In the genomic region with DNA sequence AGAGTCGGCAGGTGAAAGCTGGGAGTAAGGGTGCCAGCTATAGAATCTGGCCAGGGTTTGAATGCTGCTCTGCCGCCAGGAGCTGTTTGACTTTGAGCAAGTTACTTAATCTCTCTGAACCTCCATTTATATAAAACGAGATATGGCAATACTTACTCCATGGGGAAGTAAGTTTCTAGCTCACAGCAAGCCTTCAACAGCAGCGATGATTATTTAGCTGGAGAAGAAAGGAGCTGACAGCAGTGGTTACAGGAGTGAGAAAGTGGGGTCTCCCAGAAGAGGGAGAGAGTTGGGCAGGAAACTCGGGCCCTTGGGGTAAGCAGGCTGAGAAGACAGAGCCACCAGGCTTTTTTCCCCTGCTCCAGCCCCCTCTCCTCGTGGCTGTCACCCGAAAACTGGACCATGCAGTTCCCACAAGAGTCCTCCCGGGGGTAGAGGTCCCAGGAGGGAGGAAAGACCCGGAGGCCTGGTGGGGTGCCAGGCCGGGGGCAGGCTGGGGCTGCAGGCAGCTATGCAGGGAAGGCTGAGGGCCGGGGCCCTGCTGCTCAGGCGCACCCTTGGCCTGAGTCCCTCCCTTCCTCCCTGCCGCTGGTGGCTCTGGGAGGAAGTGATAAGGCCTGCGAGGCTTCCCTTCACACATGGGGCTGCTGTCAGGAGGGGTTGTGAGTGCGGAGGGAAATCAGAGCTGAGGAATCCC, we compare ENCODE assay signal across 9 cellular contexts. TPM values are rescaled to one million over a fixed set of nuclear protein-coding genes. Genes with fewer than 3 reads are reported as not detected.
DNase-seq lines count a peak whose midpoint lies in the region; ATAC-seq and TF ChIP-seq lines count a peak whose summit lies in the region.
"Had no signal": no experiment of that assay in that cellular context is flagged by ENCODE, and none has a peak within 500 bp of the region (broad histone marks: within the 10 kb centered on the region; RNA-seq: fewer than 3 reads in every experiment).

No MANE protein-coding gene starts in this region.

- no peaks in the 10 kb centered on the region for H4K20me1 ChIP-seq in Karpas-422 (ENCODE audit: insufficient read depth, low read depth, low read length)

- no peaks in the 10 kb centered on the region for H3K79me2 ChIP-seq in Karpas-422 (ENCODE audit: low read length)

- H3K4me1 Mint-ChIP-seq in effector memory CD8-positive, alpha-beta T cell (ENCODE audit: low read depth in 2 of 2) = peaks cover 10 to 21% of the 10 kb centered on the region in 2 donors
- peaks cover under 1 to 4% (median 3%) of the 10 kb centered on the region in 3 donors for H3K4me1 Mint-ChIP-seq in naive B cell

- peak overlapping the region; percentile 48 for H3K4me2 ChIP-seq in Karpas-422 (ENCODE audit: low read depth, low read length, poor library complexity, severe bottlenecking)

- peaks cover 8% of the 10 kb centered on the region for H3K36me3 Mint-ChIP-seq in effector memory CD8-positive, alpha-beta T cell (ENCODE audit: insufficient read depth)
- peaks cover 12 to 25% of the 10 kb centered on the region in 2 donors for H3K36me3 Mint-ChIP-seq in naive B cell

- ATAC-seq in effector memory CD8-positive, alpha-beta T cell (replicated peaks) = peak; percentile 15
- ATAC-seq in naive B cell (ENCODE audit: low read depth in 2 of 2) = peak; percentile 58 to 59
- ATAC-seq in HG02852 (IDR thresholded peaks at IDR 0.05; ENCODE audit: unreplicated experiment) = no peak
- no peak for ATAC-seq in HG03469 (IDR thresholded peaks at IDR 0.05; ENCODE audit: unreplicated experiment)

- H3K4me3 Mint-ChIP-seq in effector memory CD8-positive, alpha-beta T cell = no peak overlapping the region
- H3K4me3 Mint-ChIP-seq in naive B cell = no peak overlapping the region

- H3K27me3 Mint-ChIP-seq in effector memory CD8-positive, alpha-beta T cell = peaks cover 8 to 28% of the 10 kb centered on the region in 2 donors
- H3K27me3 Mint-ChIP-seq in naive B cell = peaks cover 29 to 58% (median 57%) of the 10 kb centered on the region in 3 donors

- no peaks in the 10 kb centered on the region for H3K27me3 ChIP-seq in BE2C
- no peaks in the 10 kb centered on the region for H3K27me3 ChIP-seq in Karpas-422 (ENCODE audit: low read length)

- H3K9me3 ChIP-seq in BE2C = no peaks in the 10 kb centered on the region
- no peaks in the 10 kb centered on the region for H3K9me3 ChIP-seq in Karpas-422 (ENCODE audit: low read length)

- DNase-seq in BE2C (peak; percentile 58), Karpas-422 (peak; percentile 84), naive B cell (no peak), GM20000 (ENCODE audit: low spot score) (no peak), SW480 (ENCODE audit: low spot score) (no peak)
- DNase-seq in effector memory CD8-positive, alpha-beta T cell = no peak
- DNase-seq: DMS79 treated with DMSO at 0.1 percent for 48 hours had no signal

- H3K27ac Mint-ChIP-seq in effector memory CD8-positive, alpha-beta T cell = no peak overlapping the region
- H3K27ac Mint-ChIP-seq in naive B cell = no peak overlapping the region

- TF ChIP-seq CTCF in BE2C (IDR thresholded peaks at IDR 0.05; ENCODE audit: low read depth, low read length) = no peak
- no peak for TF ChIP-seq CTCF in GM20000 (IDR thresholded peaks at IDR 0.05; ENCODE audit: extremely low read depth, missing control alignments)

- H3K4me3 ChIP-seq in BE2C (ENCODE audit: low read depth, low read length) (no peak overlapping the region), Karpas-422 (ENCODE audit: low read length) (peak overlapping the region; percentile 45; the same call in 1 of the 2 replicates)

- peaks cover 0 to 15% of the 10 kb centered on the region in 2 donors for H3K9me3 Mint-ChIP-seq in effector memory CD8-positive, alpha-beta T cell
- H3K9me3 Mint-ChIP-seq in naive B cell = peaks cover 5 to 20% (median 15%) of the 10 kb centered on the region in 7 donors

- H3K4me1 ChIP-seq in BE2C (peaks cover 9% of the 10 kb centered on the region), Karpas-422 (ENCODE audit: low read length) (peaks cover 14% of the 10 kb centered on the region)

- H2AFZ ChIP-seq in Karpas-422 (ENCODE audit: low read length) = peak overlapping the region; percentile 77

- H3K9me2 ChIP-seq in Karpas-422 (replicated peaks; ENCODE audit: insufficient read depth, low read length) = no peaks in the 10 kb centered on the region

- no peaks in the 10 kb centered on the region for H3K36me3 ChIP-seq in BE2C
- H3K36me3 ChIP-seq in Karpas-422 (ENCODE audit: insufficient read depth, low read length) = no peaks in the 10 kb centered on the region

- H3K9ac ChIP-seq in Karpas-422 (ENCODE audit: low read length) = peak overlapping the region; percentile 66

- peak overlapping the region; percentile 44 for H3K27ac ChIP-seq in Karpas-422 (ENCODE audit: low read length)

RNA-seq across cellular contexts. Expression of a gene that starts 3.5 kb away (rescaled TPM):
- polyA plus RNA-seq in BE2C (2012; ENCODE audit: insufficient read depth, insufficient read length, low read depth) = 19.0 TPM
- 59.8 and 62.5 TPM in 2 replicates for total RNA-seq in Karpas-422 (2014; rRNA removed; shearing (Covaris generic); ENCODE audit: low replicate concordance)
- polyA plus RNA-seq in naive B cell (ENCODE audit: low read depth in 6 of 6) = 1 to 10 TPM in 4 of 6 donors, under 1 TPM in 2; 0.29 to 2.8 (median 1.3) TPM

RNA-seq across cellular contexts. Expression of a gene that starts 16.2 kb away (rescaled TPM):
- polyA plus RNA-seq in BE2C (2012; ENCODE audit: insufficient read depth, insufficient read length, low read depth) = 637 TPM
- total RNA-seq in Karpas-422 (2014; rRNA removed; shearing (Covaris generic); ENCODE audit: low replicate concordance) = 0.11 and 0.22 TPM in 2 replicates
- polyA plus RNA-seq in naive B cell (ENCODE audit: low read depth in 6 of 6) = under 1 TPM in 3 of 6 donors, not detected in 3; 0.17 to 0.29 (median 0.29) TPM

RNA-seq across cellular contexts. Expression of a gene that starts 30.0 kb away (rescaled TPM):
- 41.6 TPM for polyA plus RNA-seq in BE2C (2012; ENCODE audit: insufficient read depth, insufficient read length, low read depth)
- total RNA-seq in Karpas-422 (2014; rRNA removed; shearing (Covaris generic); ENCODE audit: low replicate concordance) = 0.78 and 1.6 TPM in 2 replicates
- polyA plus RNA-seq in naive B cell (ENCODE audit: low read depth in 6 of 6) = 10 to 100 TPM in 2 of 6 donors, 1 to 10 TPM in 4; 7.6 to 14.3 (median 9.6) TPM

RNA-seq across cellular contexts. Expression of a gene that starts 34.0 kb away (rescaled TPM):
- polyA plus RNA-seq in BE2C (2012; ENCODE audit: insufficient read depth, insufficient read length, low read depth) = 56.9 TPM
- 19.0 and 27.1 TPM in 2 replicates for total RNA-seq in Karpas-422 (2014; rRNA removed; shearing (Covaris generic); ENCODE audit: low replicate concordance)
- 10 to 100 TPM; 18.4 to 32.4 (median 23.4) TPM for polyA plus RNA-seq in naive B cell (ENCODE audit: low read depth in 6 of 6)

RNA-seq across cellular contexts. Expression of a gene that starts 54.0 kb away (rescaled TPM):
- polyA plus RNA-seq in BE2C (2012; ENCODE audit: insufficient read depth, insufficient read length, low read depth) = 5.9 TPM
- total RNA-seq in Karpas-422 (2014; rRNA removed; shearing (Covaris generic); ENCODE audit: low replicate concordance) = 4.5 and 6.2 TPM in 2 replicates
- not detected for polyA plus RNA-seq in naive B cell (ENCODE audit: low read depth in 6 of 6)

Comparison
In these comparisons a context has a peak if more than half of its experiments do, and no peak if none do; other contexts are left out.
1. DNase-seq: peak in BE2C (single experiment) and Karpas-422 (single experiment); none in effector memory CD8-positive, alpha-beta T cell (0 of 3), naive B cell (single experiment), GM20000 (single experiment) and SW480 (single experiment).
2. ATAC-seq: peak in effector memory CD8-positive, alpha-beta T cell (single experiment) and naive B cell (2 of 2); none in HG02852 (single experiment) and HG03469 (single experiment).